10 cellular contexts compared by ENCODE assay signal in genomic region chr2:159088906-159089305, GRCh38.
A peak's percentile ranks its signal among the peaks of the same experiment; 100 is the strongest.
DNase-seq lines count a peak whose midpoint lies in the region; ATAC-seq and TF ChIP-seq lines count a peak whose summit lies in the region.
"Had no signal": no experiment of that assay in that cellular context is flagged by ENCODE, and none has a peak within 500 bp of the region (broad histone marks: within the 10 kb centered on the region; RNA-seq: fewer than 3 reads in every experiment).

No MANE protein-coding gene starts in this region.

- H3K27me3 ChIP-seq in DND-41 (ENCODE audit: insufficient read depth, low read length, poor library complexity), result no peaks in the 10 kb centered on the region
- H3K27me3 ChIP-seq in OCI-LY1 (ENCODE audit: insufficient read depth, low read length), result no peaks in the 10 kb centered on the region
- H3K27me3 ChIP-seq in esophagus squamous epithelium, result no peaks in the 10 kb centered on the region

- H3K9ac ChIP-seq in DND-41 (ENCODE audit: low read depth, low read length) (no peak overlapping the region), OCI-LY1 (ENCODE audit: low read length) (no peak overlapping the region)

- peaks cover 20% of the 10 kb centered on the region for H3K4me1 ChIP-seq in DND-41 (ENCODE audit: insufficient read depth, low read length)
- peaks cover 51% of the 10 kb centered on the region for H3K4me1 ChIP-seq in OCI-LY1 (ENCODE audit: insufficient read depth, low read length, severe bottlenecking)
- H3K4me1 ChIP-seq in esophagus squamous epithelium, result peaks cover 40 to 94% (median 73%) of the 10 kb centered on the region in 3 donors

- no peaks in the 10 kb centered on the region for H3K36me3 ChIP-seq in DND-41 (ENCODE audit: insufficient read depth, low read length)
- no peaks in the 10 kb centered on the region for H3K36me3 ChIP-seq in OCI-LY1 (ENCODE audit: insufficient read depth, low read length)
- H3K36me3 ChIP-seq in esophagus squamous epithelium, result no peaks in the 10 kb centered on the region

- no peak overlapping the region for H3K27ac ChIP-seq in DND-41 (ENCODE audit: low read length)
- H3K27ac ChIP-seq in OCI-LY1 (ENCODE audit: low read depth, low read length, poor library complexity, severe bottlenecking), result peak overlapping the region; percentile 34
- H3K27ac ChIP-seq in esophagus squamous epithelium, result peak overlapping the region in 3 of 4 donors; percentile 25 to 92 (median 76)

- H3F3A ChIP-seq in OCI-LY1 (ENCODE audit: insufficient read depth, low read length), result no peaks in the 10 kb centered on the region

- no peaks in the 10 kb centered on the region for H3K9me3 ChIP-seq in DND-41 (ENCODE audit: insufficient read depth, low read length, severe bottlenecking)
- H3K9me3 ChIP-seq in OCI-LY1 (ENCODE audit: low read length), result no peaks in the 10 kb centered on the region
- no peaks in the 10 kb centered on the region for H3K9me3 ChIP-seq in esophagus squamous epithelium

- intact Hi-C loops in esophagus squamous epithelium (cut with DNase I), result no loop called here

- no peak overlapping the region for H3K4me2 ChIP-seq in DND-41 (ENCODE audit: insufficient read depth, low read length)
- no peak overlapping the region for H3K4me2 ChIP-seq in OCI-LY1 (ENCODE audit: low read length)

- TF ChIP-seq POLR2A in esophagus squamous epithelium (IDR thresholded peaks at IDR 0.05) (no peak), GM18505 (IDR thresholded peaks at IDR 0.05; ENCODE audit: borderline replicate concordance, extremely low read depth, insufficient read depth, insufficient read length) (no peak)

- peak; percentile 56; the same call in 2 of the 3 replicates for ATAC-seq in DND-41 (ENCODE audit: insufficient read depth, low read depth)
- ATAC-seq in GM18505 (IDR thresholded peaks at IDR 0.05; ENCODE audit: unreplicated experiment), result no peak
- ATAC-seq in esophagus mucosa, result no peak
- no peak for ATAC-seq in GM18873 (IDR thresholded peaks at IDR 0.05; ENCODE audit: low FRiP score, unreplicated experiment)
- ATAC-seq: activated CD8-positive, alpha-beta memory T cell treated with anti-CD3 and anti-CD28 coated beads, Interleukin-2, amount 10 ng/mL, durations not matched to agents 7 days and 5 days had no signal

- no peaks in the 10 kb centered on the region for H3K79me2 ChIP-seq in DND-41 (ENCODE audit: insufficient read depth, low read length)
- no peaks in the 10 kb centered on the region for H3K79me2 ChIP-seq in OCI-LY1 (ENCODE audit: insufficient read depth, low read length)

- WGBS in esophagus squamous epithelium, 2 donors, result 20 to 67% methylated on average over 1 of the region's 1 CpG

- H3K9me2 ChIP-seq in OCI-LY1 (ENCODE audit: low read depth, low read length), result no peaks in the 10 kb centered on the region

- TF ChIP-seq CTCF in DND-41 (IDR thresholded peaks at IDR 0.05; ENCODE audit: borderline replicate concordance, extremely low read depth, low read length, poor library complexity, severe bottlenecking) (peak; percentile 14), OCI-LY1 (IDR thresholded peaks at IDR 0.05; ENCODE audit: low read length) (no peak), esophagus squamous epithelium (IDR thresholded peaks at IDR 0.05) (no peak), retinal pigment epithelial cell (conservative IDR thresholded peaks at IDR 0.05; ENCODE audit: low read depth, low read length) (peak; percentile 22)

- H2AFZ ChIP-seq in DND-41 (ENCODE audit: low read depth, low read length) (no peak overlapping the region), OCI-LY1 (ENCODE audit: low read length) (no peak overlapping the region)

- H4K20me1 ChIP-seq in DND-41 (ENCODE audit: insufficient read depth, low read length), result no peaks in the 10 kb centered on the region
- no peaks in the 10 kb centered on the region for H4K20me1 ChIP-seq in OCI-LY1 (ENCODE audit: insufficient read depth, low read length)

- no peak overlapping the region for H3K4me3 ChIP-seq in DND-41 (ENCODE audit: low read depth in 1 of 2, low read length in 2 of 2)
- no peak overlapping the region for H3K4me3 ChIP-seq in OCI-LY1 (ENCODE audit: low read depth, low read length, poor library complexity, severe bottlenecking)
- no peak overlapping the region for H3K4me3 ChIP-seq in esophagus squamous epithelium
- no peak overlapping the region for H3K4me3 ChIP-seq in retinal pigment epithelial cell (ENCODE audit: low read length)

- DNase-seq in DND-41 (no peak), esophagus squamous epithelium (lab: John Stamatoyannopoulos, UW) (no peak), retinal pigment epithelial cell (ENCODE audit: low read depth) (no peak), NCI-H1105 (lab: John Stamatoyannopoulos, UW) (no peak)
- DNase-seq: activated CD8-positive, alpha-beta memory T cell treated with anti-CD3 and anti-CD28 coated beads, Interleukin-2, amount 10 ng/mL, durations not matched to agents 7 days and 5 days; NCI-H187 had no signal

Comparison
In these comparisons a context has a peak if more than half of its experiments do, and no peak if none do; other contexts are left out.
1. CTCF ChIP-seq: peak in DND-41 (single experiment) and retinal pigment epithelial cell (single experiment); none in OCI-LY1 (single experiment) and esophagus squamous epithelium (0 of 6).